In the genomic region with DNA sequence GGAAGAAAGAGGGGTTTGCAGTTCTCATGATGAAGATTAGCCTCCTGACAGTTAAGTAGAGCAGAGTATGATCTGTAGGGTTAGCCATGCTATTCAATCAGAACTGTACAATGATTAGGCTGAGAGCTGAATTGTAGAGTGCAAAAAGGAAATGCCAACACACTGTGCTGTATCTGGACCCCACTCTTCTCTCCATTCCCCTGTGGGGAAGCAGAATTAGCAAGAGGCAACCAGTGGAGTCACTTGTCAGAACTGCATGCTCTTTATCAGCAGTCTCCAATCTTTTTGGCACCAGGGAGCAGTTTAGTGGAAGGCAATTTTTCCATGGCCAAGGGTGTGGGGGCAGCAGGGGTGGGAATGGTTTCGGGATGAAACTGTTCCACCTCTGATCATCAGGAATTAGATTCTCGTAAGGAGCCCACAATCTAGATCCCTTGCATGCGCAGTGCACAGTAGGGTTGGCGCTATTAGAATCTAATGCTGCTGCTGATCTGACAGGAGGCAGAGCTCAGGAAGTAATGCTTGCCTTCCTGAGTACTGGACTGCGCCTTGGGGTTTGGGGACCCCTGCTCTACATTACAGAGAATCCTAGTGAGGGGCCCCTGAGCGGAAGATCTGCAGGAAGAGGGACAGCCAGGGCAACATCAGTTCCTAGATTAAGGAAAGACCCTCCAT, we compare ENCODE assay signal across 24 cellular contexts. TPM values are rescaled to one million over a fixed set of nuclear protein-coding genes. Genes with fewer than 3 reads are reported as not detected.
DNase-seq lines count a peak whose midpoint lies in the region; ATAC-seq, FAIRE-seq and TF ChIP-seq lines count a peak whose summit lies in the region.
"Had no signal": no experiment of that assay in that cellular context is flagged by ENCODE, and none has a peak within 500 bp of the region (broad histone marks: within the 10 kb centered on the region; RNA-seq: fewer than 3 reads in every experiment).

No MANE protein-coding gene starts in this region.

- peak overlapping the region; percentile 25 for H3K27ac Mint-ChIP-seq in type B pancreatic cell
- H3K27ac Mint-ChIP-seq: effector memory CD8-positive, alpha-beta T cell; T-helper 17 cell had no signal

- H3K27ac ChIP-seq in heart left ventricle = no peak overlapping the region
- no peak overlapping the region for H3K27ac ChIP-seq in left ventricle myocardium inferior (replicated peaks)
- no peak overlapping the region for H3K27ac ChIP-seq in HepG2 (ENCODE audit: extremely low read length, insufficient read depth, low read length)
- H3K27ac ChIP-seq: brain microvascular endothelial cell, esophagus squamous epithelium, Peyer's patch, psoas muscle, uterus had no signal

- TF ChIP-seq POLR2A in heart left ventricle (IDR thresholded peaks at IDR 0.05) (no peak), HepG2 (IDR thresholded peaks at IDR 0.05; ENCODE audit: insufficient read depth in 1 of 2, low read depth in 2 of 2, low read length in 2 of 2) (no peak)

- TF ChIP-seq EP300 in HepG2 (IDR thresholded peaks at IDR 0.05; ENCODE audit: low read depth in 2 of 2, low read length in 2 of 2) = no peak
- TF ChIP-seq EP300 in HepG2 (CRISPR knock-in tag; IDR thresholded peaks at IDR 0.05; ENCODE audit: borderline replicate concordance) = no peak

- in situ Hi-C loops in HepG2 (cut with HindIII; ENCODE audit: extremely low pct_ligation_motif_present, low pct_unique_long_range_greater_than_20kb) = no loop called here

- ATAC-seq in heart left ventricle (peak in 3 of 4 donors; percentile 28 to 48 (median 47)), HepG2 (peak; percentile 30; the same call in 2 of the 3 replicates), GM18867 (IDR thresholded peaks at IDR 0.05; ENCODE audit: unreplicated experiment) (no peak)
- ATAC-seq: activated T-cell treated with anti-CD3 and anti-CD28 coated beads, Interleukin-2, amount 50 U/mL, for 4 hours; effector memory CD8-positive, alpha-beta T cell; HCT116; psoas muscle; T-helper 17 cell had no signal

- H3K36me3 ChIP-seq in heart left ventricle = no peaks in the 10 kb centered on the region
- no peaks in the 10 kb centered on the region for H3K36me3 ChIP-seq in left ventricle myocardium inferior
- H3K36me3 ChIP-seq in adipocyte (ENCODE audit: control insufficient read depth, insufficient read depth, low read length, severe bottlenecking) = no peaks in the 10 kb centered on the region
- no peaks in the 10 kb centered on the region for H3K36me3 ChIP-seq in HepG2 (replicated peaks in 1 of 2; ENCODE audit: control insufficient read depth in 1 of 2, insufficient read depth in 2 of 2, low read length in 2 of 2)
- H3K36me3 ChIP-seq: brain microvascular endothelial cell, esophagus squamous epithelium, Peyer's patch, uterus had no signal

- POLR2A ChIA-PET in HepG2 (lab: Yijun Ruan, JAX) = no interaction called here

- H3K9me3 Mint-ChIP-seq in type B pancreatic cell = no peaks in the 10 kb centered on the region
- H3K9me3 Mint-ChIP-seq: activated T-cell treated with anti-CD3 and anti-CD28 coated beads, Interleukin-2, amount 50 U/mL, for 4 hours had no signal

- peaks cover 3% of the 10 kb centered on the region for H3K36me3 Mint-ChIP-seq in type B pancreatic cell

- no peaks in the 10 kb centered on the region for H3K27me3 Mint-ChIP-seq in type B pancreatic cell

- TF ChIP-seq RAD21 in HepG2 (CRISPR knock-in tag; IDR thresholded peaks at IDR 0.05) = no peak

- no peak for FAIRE-seq in HepG2 (lab: Jason Lieb, UNC)
- FAIRE-seq: A204.1, colon, islet of Langerhans had no signal

- no peak for DNase-seq in heart left ventricle
- no peak for DNase-seq in left ventricle myocardium inferior
- peak; percentile 18 for DNase-seq in adipocyte (ENCODE audit: low read depth)
- DNase-seq in HepG2 (ENCODE audit: low spot score) = no peak
- no peak for DNase-seq in type B pancreatic cell (ENCODE audit: extremely low spot score, unreplicated experiment)
- no peak for DNase-seq in GM19238 (ENCODE audit: insufficient read length, low spot score)
- DNase-seq in central memory CD4-positive, alpha-beta T cell = no peak
- DNase-seq: activated CD4-positive, alpha-beta T cell treated with anti-CD3 and anti-CD28 coated beads for 48 hours; activated T-cell treated with anti-CD3 and anti-CD28 coated beads, Interleukin-2, amount 50 U/mL, for 4 hours; brain microvascular endothelial cell; effector memory CD8-positive, alpha-beta T cell; esophagus squamous epithelium; NCI-H1417 treated with DMSO at 0.1 percent for 48 hours; NCI-H510A treated with DMSO at 0.1 percent for 48 hours; Peyer's patch; psoas muscle; stimulated activated CD4-positive, alpha-beta T cell treated with anti-CD3 and anti-CD28 coated beads, Interleukin-1b, Interleukin-23, amount 100 ng/mL, for 48 hours; T-helper 17 cell; uterus had no signal

- H3K27me3 ChIP-seq in heart left ventricle (no peaks in the 10 kb centered on the region), left ventricle myocardium inferior (ENCODE audit: low read depth) (no peaks in the 10 kb centered on the region), adipocyte (replicated peaks; ENCODE audit: control insufficient read depth, insufficient read depth, low read length) (no peaks in the 10 kb centered on the region), HepG2 (ENCODE audit: control insufficient read depth in 1 of 2, insufficient read depth in 2 of 2, low read length in 2 of 2) (no peaks in the 10 kb centered on the region)
- H3K27me3 ChIP-seq: brain microvascular endothelial cell, esophagus squamous epithelium, Peyer's patch, uterus had no signal

- no peak overlapping the region for H3K4me3 Mint-ChIP-seq in type B pancreatic cell
- H3K4me3 Mint-ChIP-seq: activated T-cell treated with anti-CD3 and anti-CD28 coated beads, Interleukin-2, amount 50 U/mL, for 4 hours; effector memory CD8-positive, alpha-beta T cell; T-helper 17 cell had no signal

- peaks cover 76% of the 10 kb centered on the region for H3K79me2 ChIP-seq in HepG2 (ENCODE audit: insufficient read depth, low read length)

- no peak overlapping the region for H3K4me3 ChIP-seq in heart left ventricle
- no peak overlapping the region for H3K4me3 ChIP-seq in left ventricle myocardium inferior
- no peak overlapping the region for H3K4me3 ChIP-seq in adipocyte (ENCODE audit: low read length)
- no peak overlapping the region for H3K4me3 ChIP-seq in HepG2 (replicated peaks in 1 of 3; ENCODE audit: insufficient read depth in 1 of 3, low read depth in 2 of 3, low read length in 3 of 3)
- H3K4me3 ChIP-seq: esophagus squamous epithelium, Peyer's patch, psoas muscle, uterus had no signal

- no peak overlapping the region for H3K4me2 ChIP-seq in HepG2 (ENCODE audit: low read depth, low read length)

- WGBS in heart left ventricle, 4 donors = 62 to 67% (median 62%) methylated on average over 6 of the region's 6 CpGs
- WGBS in HepG2 (ENCODE audit: low lambda C conversion rate) = 98% methylated on average over 6 of the region's 6 CpGs

- H4K20me1 ChIP-seq in HepG2 (ENCODE audit: insufficient read depth, low read length) = no peaks in the 10 kb centered on the region

- CTCF ChIA-PET in HepG2 (lab: Yijun Ruan, JAX; ENCODE audit: low intra/inter-chr PET ratio, low total read pairs) = no interaction called here

- BruUV-seq in HepG2 (replicated peaks; lab: Mats Ljungman, UMichigan) = no TSS peak

- H3K9me3 ChIP-seq in heart left ventricle (no peaks in the 10 kb centered on the region), left ventricle myocardium inferior (replicated peaks) (no peaks in the 10 kb centered on the region), adipocyte (ENCODE audit: control insufficient read depth, low read length) (no peaks in the 10 kb centered on the region), HepG2 (ENCODE audit: low read length) (no peaks in the 10 kb centered on the region)
- H3K9me3 ChIP-seq: esophagus squamous epithelium, Peyer's patch, psoas muscle, uterus had no signal

- no peak overlapping the region for H2AFZ ChIP-seq in HepG2 (ENCODE audit: low read length)

- peaks cover 42% of the 10 kb centered on the region for H3K4me1 Mint-ChIP-seq in type B pancreatic cell (ENCODE audit: unreplicated experiment)
- H3K4me1 Mint-ChIP-seq: T-helper 17 cell had no signal

- TF ChIP-seq CTCF in heart left ventricle (IDR thresholded peaks at IDR 0.05) = no peak
- no peak for TF ChIP-seq CTCF in left ventricle myocardium inferior (IDR thresholded peaks at IDR 0.05; ENCODE audit: borderline replicate concordance)
- no peak for TF ChIP-seq CTCF in HepG2 (CRISPR knock-in tag; IDR thresholded peaks at IDR 0.05)
- TF ChIP-seq CTCF in type B pancreatic cell (conservative IDR thresholded peaks at IDR 0.05) = no peak

- H3K4me1 ChIP-seq in heart left ventricle = peaks cover 0 to 72% (median 27%) of the 10 kb centered on the region in 12 donors
- peaks cover 88% of the 10 kb centered on the region for H3K4me1 ChIP-seq in left ventricle myocardium inferior
- H3K4me1 ChIP-seq in adipocyte (ENCODE audit: control insufficient read depth, insufficient read depth, low read length) = peaks cover 5% of the 10 kb centered on the region
- peaks cover 74% of the 10 kb centered on the region for H3K4me1 ChIP-seq in HepG2 (ENCODE audit: insufficient read depth, low read length)
- H3K4me1 ChIP-seq: psoas muscle, uterus had no signal

- H3K9ac ChIP-seq in adipocyte (ENCODE audit: low read length) (no peak overlapping the region), HepG2 (ENCODE audit: insufficient read depth, low read depth, low read length) (no peak overlapping the region)

- intact Hi-C loops in heart left ventricle (cut with DNase I) (no loop called here), left ventricle myocardium inferior (cut with micrococcal nuclease) (no loop called here), HepG2 (cut with micrococcal nuclease; ENCODE audit: unreplicated experiment) (no loop called here)

RNA-seq across cellular contexts. Expression of a gene that starts 19.4 kb away (rescaled TPM):
- 10 to 100 TPM in 8 of 9 donors, 1 to 10 TPM in 1; 8.5 to 26.5 (median 15.0) TPM for total RNA-seq in heart left ventricle
- 10 to 100 TPM in 1 of 2 donors, 1 to 10 TPM in 1; 4.6 to 10.1 TPM for polyA plus RNA-seq in heart left ventricle
- total RNA-seq in left ventricle myocardium inferior = 11.4 TPM
- total RNA-seq in HepG2 (2016; rRNA removed; fragmentation: Illumina TruSeq; extraction: Trizol) = 12.2 TPM in 2 replicates
- 1.5 and 2.6 TPM in 2 replicates for total RNA-seq in HepG2 (2016; cell fraction: cytosol; rRNA removed; fragmentation: Illumina TruSeq; extraction: Trizol; ENCODE audit: low read depth)
- total RNA-seq in HepG2 (2016; cell fraction: insoluble cytoplasmic fraction; rRNA removed; fragmentation: Illumina TruSeq; extraction: Trizol) = 10.4 and 11.6 TPM in 2 replicates
- total RNA-seq in HepG2 (2016; cell fraction: membrane; rRNA removed; fragmentation: Illumina TruSeq; extraction: Trizol) = 4.6 and 4.8 TPM in 2 replicates
- total RNA-seq in HepG2 (2016; cell fraction: nucleus; rRNA removed; fragmentation: Illumina TruSeq; extraction: Trizol) = 17.1 and 20.0 TPM in 2 replicates
- polyA plus RNA-seq in HepG2 (2011; rRNA removed) = 9.6 and 11.9 TPM in 2 replicates
- polyA plus RNA-seq in HepG2 (2011; cell fraction: cytosol; rRNA removed) = 7.0 and 8.0 TPM in 2 replicates
- polyA plus RNA-seq in HepG2 (2011; cell fraction: nucleus; rRNA removed) = 11.8 and 12.8 TPM in 2 replicates
- polyA plus RNA-seq in HepG2 (2012) = 7.3 and 8.1 TPM in 2 replicates
- 0.26 and 0.42 TPM in 2 replicates for polyA plus RNA-seq in HepG2 (2016; cell fraction: cytosol; fragmentation: Illumina TruSeq; extraction: Trizol; ENCODE audit: low read depth)
- 7.8 and 8.5 TPM in 2 replicates for polyA plus RNA-seq in HepG2 (2016; cell fraction: insoluble cytoplasmic fraction; fragmentation: Illumina TruSeq; extraction: Trizol; ENCODE audit: low read depth)
- 1.4 and 1.7 TPM in 2 replicates for polyA plus RNA-seq in HepG2 (2016; cell fraction: membrane; fragmentation: Illumina TruSeq; extraction: Trizol; ENCODE audit: low read depth)
- 11.3 and 12.2 TPM in 2 replicates for polyA plus RNA-seq in HepG2 (2016; cell fraction: nucleus; fragmentation: Illumina TruSeq; extraction: Trizol; ENCODE audit: insufficient read depth, low read depth)
- 11.6 and 31.0 TPM in 2 replicates for polyA minus RNA-seq in HepG2 (2011; rRNA and poly(A)+ RNA removed; ENCODE audit: low replicate concordance)
- polyA minus RNA-seq in HepG2 (2011; cell fraction: cytosol; rRNA and poly(A)+ RNA removed) = 13.0 and 13.1 TPM in 2 replicates
- 57.6 and 63.4 TPM in 2 replicates for polyA minus RNA-seq in HepG2 (2011; cell fraction: nucleus; rRNA and poly(A)+ RNA removed)
- total RNA-seq in type B pancreatic cell (ENCODE audit: low replicate concordance) = 29.1 and 34.1 TPM in 2 replicates
